Comparison of ENCODE assay signal across 8 cellular contexts in genomic region chr12:1606021-1606622, GRCh38.
DNase-seq lines count a peak whose midpoint lies in the region; ATAC-seq and TF ChIP-seq lines count a peak whose summit lies in the region.

No MANE protein-coding gene starts in this region.

- peak overlapping the region; percentile 70 to 75 for H3K4me3 ChIP-seq in duodenal mucosa (ENCODE audit: low read depth in 1 of 2, low read length in 2 of 2)

- peak overlapping the region; percentile 67 to 84 for H3K9ac ChIP-seq in duodenal mucosa (ENCODE audit: low read depth in 1 of 2, low read length in 2 of 2)

- H3K27ac ChIP-seq in duodenal mucosa (ENCODE audit: low read depth, low read length): peak overlapping the region; percentile 69

- peak; percentile 66 for ATAC-seq in GM18498 (IDR thresholded peaks at IDR 0.05; ENCODE audit: unreplicated experiment)
- ATAC-seq in HG02759 (IDR thresholded peaks at IDR 0.05; ENCODE audit: unreplicated experiment): peak; percentile 70
- ATAC-seq in memory B cell (ENCODE audit: low read depth): peak; percentile 16

- no peaks in the 10 kb centered on the region for H3K27me3 ChIP-seq in duodenal mucosa (ENCODE audit: control insufficient read depth in 1 of 2, insufficient read depth in 2 of 2, low read length in 2 of 2)

- H3K9me3 ChIP-seq in duodenal mucosa (ENCODE audit: control insufficient read depth in 1 of 2, low read length in 2 of 2): no peaks in the 10 kb centered on the region

- no peaks in the 10 kb centered on the region for H3K36me3 Mint-ChIP-seq in memory B cell

- TF ChIP-seq CTCF in GM10266 (IDR thresholded peaks at IDR 0.05; ENCODE audit: control insufficient read depth, insufficient read depth, low read depth, missing control alignments): no peak

- H3K27me3 Mint-ChIP-seq in memory B cell: no peaks in the 10 kb centered on the region

- H3K4me1 ChIP-seq in duodenal mucosa (ENCODE audit: control insufficient read depth in 1 of 2, insufficient read depth in 2 of 2, low read length in 2 of 2): peaks cover 13 to 16% of the 10 kb centered on the region in 2 donors

- peaks cover 23% of the 10 kb centered on the region for H3K4me1 Mint-ChIP-seq in memory B cell

- H3K9me3 Mint-ChIP-seq in memory B cell: no peaks in the 10 kb centered on the region

- no peaks in the 10 kb centered on the region for H3K36me3 ChIP-seq in duodenal mucosa (ENCODE audit: control insufficient read depth in 1 of 2, insufficient read depth in 2 of 2, low read length in 2 of 2)

- H3K4me3 Mint-ChIP-seq in memory B cell: peak overlapping the region; percentile 87

- H3K27ac Mint-ChIP-seq in memory B cell: peak overlapping the region; percentile 55

- DNase-seq in NCI-H2107 (lab: John Stamatoyannopoulos, UW) (peak; percentile 63), memory B cell (ENCODE audit: low spot score in 2 of 2) (no peak), GM10266 (ENCODE audit: extremely low spot score) (no peak)
- peak; percentile 77 to 79 for DNase-seq in activated CD4-positive, alpha-beta T cell treated with anti-CD3 and anti-CD28 coated beads for 4 hours
- peak; percentile 62 for DNase-seq in stimulated activated CD8-positive, alpha-beta memory T cell treated with anti-CD3 and anti-CD28 coated beads, Interleukin-4, amount 100 ng/mL, for 24 hours (ENCODE audit: low read depth)

Comparison
In these comparisons a context has a peak if more than half of its experiments do, and no peak if none do; other contexts are left out.
1. ATAC-seq: peak in every context shown above with its lines; median percentile 70 in HG02759; 66 in GM18498; 16 in memory B cell.
2. DNase-seq: peak in NCI-H2107 (single experiment), activated CD4-positive, alpha-beta T cell treated with anti-CD3 and anti-CD28 coated beads for 4 hours (2 of 2) and stimulated activated CD8-positive, alpha-beta memory T cell treated with anti-CD3 and anti-CD28 coated beads, Interleukin-4, amount 100 ng/mL, for 24 hours (single experiment); none in memory B cell (0 of 2) and GM10266 (single experiment).